ENCODE assay signal across 9 cellular contexts in genomic region chr4:7539659-7540058, GRCh38.
DNase-seq lines count a peak whose midpoint lies in the region; ATAC-seq and TF ChIP-seq lines count a peak whose summit lies in the region.
"Had no signal": no experiment of that assay in that cellular context is flagged by ENCODE, and none has a peak within 500 bp of the region (broad histone marks: within the 10 kb centered on the region; RNA-seq: fewer than 3 reads in every experiment).

No MANE protein-coding gene starts in this region.

- WGBS in heart left ventricle, 4 donors = 57 to 76% (median 71%) methylated on average over 8 to 9 of the region's 9 CpGs

- H3K27ac Mint-ChIP-seq in stimulated activated memory B cell treated with anti-CD40 and anti-IgM and Interleukin-4, amounts not matched to agents 10 μg/mL and 1 μg/mL and 100 μg/mL, for 72 hours = no peak overlapping the region

- H3K36me3 Mint-ChIP-seq in stimulated activated memory B cell treated with anti-CD40 and anti-IgM and Interleukin-4, amounts not matched to agents 10 μg/mL and 1 μg/mL and 100 μg/mL, for 72 hours = no peaks in the 10 kb centered on the region

- TF ChIP-seq POLR2A in heart left ventricle (IDR thresholded peaks at IDR 0.05) = no peak

- TF ChIP-seq CTCF in heart left ventricle (IDR thresholded peaks at IDR 0.05) = no peak
- TF ChIP-seq CTCF in right atrium auricular region (IDR thresholded peaks at IDR 0.05) = no peak
- no peak for TF ChIP-seq CTCF in choroid plexus epithelial cell (conservative IDR thresholded peaks at IDR 0.05; ENCODE audit: low read depth, low read length)

- ATAC-seq in heart left ventricle = peak in 3 of 4 donors; percentile 29 to 49 (median 46)
- ATAC-seq in stimulated activated memory B cell treated with anti-CD40 and anti-IgM and Interleukin-4, amounts not matched to agents 10 μg/mL and 1 μg/mL and 100 μg/mL, for 72 hours = peak; percentile 42

- intact Hi-C loops in heart left ventricle (cut with DNase I) = no loop called here

- H3K9me3 Mint-ChIP-seq in stimulated activated memory B cell treated with anti-CD40 and anti-IgM and Interleukin-4, amounts not matched to agents 10 μg/mL and 1 μg/mL and 100 μg/mL, for 72 hours = peaks cover 13% of the 10 kb centered on the region

- no peaks in the 10 kb centered on the region for H3K4me1 Mint-ChIP-seq in stimulated activated memory B cell treated with anti-CD40 and anti-IgM and Interleukin-4, amounts not matched to agents 10 μg/mL and 1 μg/mL and 100 μg/mL, for 72 hours

- H3K4me3 Mint-ChIP-seq in stimulated activated memory B cell treated with anti-CD40 and anti-IgM and Interleukin-4, amounts not matched to agents 10 μg/mL and 1 μg/mL and 100 μg/mL, for 72 hours = no peak overlapping the region

- H3K9me3 ChIP-seq in heart left ventricle = peaks cover 0 to 4% (median 0%) of the 10 kb centered on the region in 12 donors
- no peaks in the 10 kb centered on the region for H3K9me3 ChIP-seq in right atrium auricular region
- H3K9me3 ChIP-seq: thoracic aorta had no signal

- H3K4me3 ChIP-seq in heart left ventricle (no peak overlapping the region), right atrium auricular region (no peak overlapping the region), choroid plexus epithelial cell (ENCODE audit: low read depth, low read length) (no peak overlapping the region)
- H3K4me3 ChIP-seq: thoracic aorta had no signal

- H3K27me3 ChIP-seq in heart left ventricle = no peaks in the 10 kb centered on the region
- H3K27me3 ChIP-seq in right atrium auricular region = no peaks in the 10 kb centered on the region

- H3K4me1 ChIP-seq in heart left ventricle (no peaks in the 10 kb centered on the region), right atrium auricular region (no peaks in the 10 kb centered on the region)

- no peaks in the 10 kb centered on the region for H3K36me3 ChIP-seq in heart left ventricle
- no peaks in the 10 kb centered on the region for H3K36me3 ChIP-seq in right atrium auricular region
- H3K36me3 ChIP-seq: thoracic aorta had no signal

- no peak overlapping the region for H3K27ac ChIP-seq in heart left ventricle
- H3K27ac ChIP-seq in right atrium auricular region = no peak overlapping the region
- H3K27ac ChIP-seq: thoracic aorta had no signal

- DNase-seq in heart left ventricle (peak in 2 of 5 donors; percentile 40 to 51), right atrium auricular region (ENCODE audit: low spot score) (no peak), SW480 (ENCODE audit: low spot score) (peak; percentile 90), choroid plexus epithelial cell (ENCODE audit: low read depth) (peak; percentile 7), islet precursor cell (no peak), DMS153 (lab: John Stamatoyannopoulos, UW) (no peak), cerebellar nuclear complex (lab: John Stamatoyannopoulos, UW) (no peak)

- H3K27me3 Mint-ChIP-seq in stimulated activated memory B cell treated with anti-CD40 and anti-IgM and Interleukin-4, amounts not matched to agents 10 μg/mL and 1 μg/mL and 100 μg/mL, for 72 hours = no peaks in the 10 kb centered on the region

Comparison
In these comparisons a context has a peak if more than half of its experiments do, and no peak if none do; other contexts are left out.
1. DNase-seq: peak in SW480 (single experiment) and choroid plexus epithelial cell (single experiment); none in right atrium auricular region (single experiment), islet precursor cell (single experiment), DMS153 (single experiment) and cerebellar nuclear complex (0 of 2).